ENCODE assay signal across 1 cellular context in genomic region chr7:111736475-111736874, GRCh38.
TF ChIP-seq lines count a peak whose summit lies in the region.

No MANE protein-coding gene starts in this region.

TF ChIP-seq in IMR-90, 13 proteins besides CTCF, POLR2A, EP300 and RAD21 (continued from another document):
- TF ChIP-seq ELK1 (IDR thresholded peaks at IDR 0.05; ENCODE audit: borderline replicate concordance, low read depth, low read length): no peak
